ENCODE assay signal across 1 cellular context in genomic region chr3:48963591-48963990, GRCh38.
TF ChIP-seq lines count a peak whose summit lies in the region.

No MANE protein-coding gene starts in this region.

TF ChIP-seq in H1, 55 proteins besides CTCF, POLR2A, EP300 and RAD21:
- TF ChIP-seq MAX (IDR thresholded peaks at IDR 0.05) (no peak), JUND (IDR thresholded peaks at IDR 0.05; ENCODE audit: low read length) (no peak), USF2 (IDR thresholded peaks at IDR 0.05; ENCODE audit: low read length) (no peak), NANOG (IDR thresholded peaks at IDR 0.05; ENCODE audit: insufficient read depth, low read depth, low read length, poor library complexity, severe bottlenecking) (no peak), SRF (IDR thresholded peaks at IDR 0.05; ENCODE audit: low read depth, low read length) (no peak), SAP30 (IDR thresholded peaks at IDR 0.05; ENCODE audit: insufficient read depth, insufficient replicate concordance, low read length) (no peak), TEAD4 (IDR thresholded peaks at IDR 0.05; ENCODE audit: low read depth, low read length) (no peak), MAFK (IDR thresholded peaks at IDR 0.05; ENCODE audit: low read depth, low read length) (no peak), TBP (IDR thresholded peaks at IDR 0.05; ENCODE audit: low read depth, low read length) (no peak), BRCA1 (IDR thresholded peaks at IDR 0.05; ENCODE audit: low read depth, low read length) (no peak)
